In genomic region chr17:41631890-41632269, GRCh38 we compare ENCODE assay signal across 1 cellular context.
TF ChIP-seq lines count a peak whose summit lies in the region.

No MANE protein-coding gene starts in this region.

TF ChIP-seq in IMR-90, 13 proteins besides CTCF, POLR2A, EP300 and RAD21:
- TF ChIP-seq MXI1 (IDR thresholded peaks at IDR 0.05; ENCODE audit: borderline replicate concordance, low read depth, low read length) (no peak), MAFK (IDR thresholded peaks at IDR 0.05; ENCODE audit: low read depth, low read length) (no peak), BHLHE40 (IDR thresholded peaks at IDR 0.05; ENCODE audit: low read depth, low read length) (no peak), SMC3 (IDR thresholded peaks at IDR 0.05; ENCODE audit: low read depth, low read length) (no peak), FOS (IDR thresholded peaks at IDR 0.05; ENCODE audit: low read depth, low read length) (no peak), CEBPB (IDR thresholded peaks at IDR 0.05; ENCODE audit: low read depth, low read length) (no peak), RFX5 (IDR thresholded peaks at IDR 0.05; ENCODE audit: low read depth, low read length) (no peak), ELK1 (IDR thresholded peaks at IDR 0.05; ENCODE audit: borderline replicate concordance, low read depth, low read length) (no peak), CHD1 (IDR thresholded peaks at IDR 0.05; ENCODE audit: low read depth, low read length) (no peak), USF2 (IDR thresholded peaks at IDR 0.05; ENCODE audit: low read depth, low read length) (no peak), RCOR1 (IDR thresholded peaks at IDR 0.05; ENCODE audit: insufficient replicate concordance, low read length) (no peak), NFE2L2 (IDR thresholded peaks at IDR 0.05; ENCODE audit: low read depth, low read length) (no peak)
